Comparison of ENCODE assay signal across 22 cellular contexts in genomic region chr12:101733166-101733565, GRCh38. TPM values are rescaled to one million over a fixed set of nuclear protein-coding genes. Genes with fewer than 3 reads are reported as not detected.
A peak's percentile ranks its signal among the peaks of the same experiment; 100 is the strongest.
DNase-seq lines count a peak whose midpoint lies in the region; ATAC-seq, FAIRE-seq and TF ChIP-seq lines count a peak whose summit lies in the region.
"Had no signal": no experiment of that assay in that cellular context is flagged by ENCODE, and none has a peak within 500 bp of the region (broad histone marks: within the 10 kb centered on the region; RNA-seq: fewer than 3 reads in every experiment).

No MANE protein-coding gene starts in this region.

- H3K4me1 ChIP-seq in HepG2 (ENCODE audit: insufficient read depth, low read length) (no peaks in the 10 kb centered on the region), right lobe of liver (peaks cover 0 to 12% (median 2%) of the 10 kb centered on the region in 4 donors)
- H3K4me1 ChIP-seq: BLaER1 had no signal

- DNase-seq in HepG2 (ENCODE audit: low spot score) (no peak), right lobe of liver (no peak), kidney tubule cell (ENCODE audit: low spot score) (peak; percentile 25), NCI-H2107 treated with DMSO at 0.1 percent for 48 hours (lab: John Stamatoyannopoulos, UW; ENCODE audit: unreplicated experiment) (no peak), anterior cingulate cortex (lab: John Stamatoyannopoulos, UW) (no peak)
- DNase-seq in activated CD8-positive, alpha-beta memory T cell treated with anti-CD3 and anti-CD28 coated beads, Interleukin-2, amount 50 U/mL, for 4 hours, result no peak
- DNase-seq: CD8-positive, alpha-beta T cell; GF-D8; NCI-H1417 treated with DMSO at 0.1 percent for 48 hours; NCI-H1930; NCI-H2171; NCI-H446; NCI-H69; SW 1271 had no signal

- H3K36me3 ChIP-seq in HepG2 (replicated peaks in 1 of 2; ENCODE audit: control insufficient read depth in 1 of 2, insufficient read depth in 2 of 2, low read length in 2 of 2) (peaks cover 0 to 31% of the 10 kb centered on the region in 2 experiments; a peak in 3 of 5 replicates), right lobe of liver (peaks cover 0 to 43% (median 3%) of the 10 kb centered on the region in 4 donors)

- H3K4me2 ChIP-seq in HepG2 (ENCODE audit: low read depth, low read length), result no peak overlapping the region
- H3K4me2 ChIP-seq: BLaER1, GM23338 had no signal

- TF ChIP-seq RAD21 in HepG2 (CRISPR knock-in tag; IDR thresholded peaks at IDR 0.05) (no peak), Ishikawa (IDR thresholded peaks at IDR 0.05; ENCODE audit: low read depth) (no peak)

- H3K79me2 ChIP-seq in HepG2 (ENCODE audit: insufficient read depth, low read length), result no peaks in the 10 kb centered on the region

- CTCF ChIA-PET in HepG2 (lab: Yijun Ruan, JAX; ENCODE audit: low intra/inter-chr PET ratio, low total read pairs), result no interaction called here

- in situ Hi-C loops in HepG2 (cut with HindIII; ENCODE audit: extremely low pct_ligation_motif_present, low pct_unique_long_range_greater_than_20kb), result no loop called here

- H4K20me1 ChIP-seq in HepG2 (ENCODE audit: insufficient read depth, low read length), result no peaks in the 10 kb centered on the region
- H4K20me1 ChIP-seq: BLaER1 had no signal

- peak; percentile 44 for ATAC-seq in HepG2
- no peak for ATAC-seq in right lobe of liver
- no peak for ATAC-seq in GM18505 (IDR thresholded peaks at IDR 0.05; ENCODE audit: unreplicated experiment)
- ATAC-seq: CD8-positive, alpha-beta T cell; GM23338; K562 had no signal

- 98% methylated on average over 2 of the region's 2 CpGs for WGBS in HepG2 (ENCODE audit: low lambda C conversion rate)
- WGBS in right lobe of liver (ENCODE audit: insufficient coverage, low coverage, low lambda C conversion rate, missing lambda C conversion rate), result 92% methylated on average over 2 of the region's 2 CpGs

- H3K27ac ChIP-seq in HepG2 (ENCODE audit: extremely low read length, insufficient read depth, low read length), result no peak overlapping the region
- no peak overlapping the region for H3K27ac ChIP-seq in right lobe of liver
- H3K27ac ChIP-seq: BLaER1 had no signal

- no peak overlapping the region for H2AFZ ChIP-seq in HepG2 (ENCODE audit: low read length)
- H2AFZ ChIP-seq: GM23338 had no signal

- H3K9me3 ChIP-seq in HepG2 (ENCODE audit: low read length), result no peaks in the 10 kb centered on the region
- no peaks in the 10 kb centered on the region for H3K9me3 ChIP-seq in right lobe of liver
- H3K9me3 ChIP-seq: BLaER1 had no signal

- H3K27me3 ChIP-seq in HepG2 (ENCODE audit: control insufficient read depth in 1 of 2, insufficient read depth in 2 of 2, low read length in 2 of 2) (no peaks in the 10 kb centered on the region), right lobe of liver (no peaks in the 10 kb centered on the region)
- H3K27me3 ChIP-seq: BLaER1 had no signal

- TF ChIP-seq EP300 in HepG2 (IDR thresholded peaks at IDR 0.05; ENCODE audit: low read depth in 2 of 2, low read length in 2 of 2), result no peak
- no peak for TF ChIP-seq EP300 in HepG2 (CRISPR knock-in tag; IDR thresholded peaks at IDR 0.05; ENCODE audit: borderline replicate concordance)
- TF ChIP-seq EP300 in Ishikawa (IDR thresholded peaks at IDR 0.05; ENCODE audit: borderline replicate concordance), result no peak

- H3K4me3 ChIP-seq in HepG2 (replicated peaks in 1 of 3; ENCODE audit: insufficient read depth in 1 of 3, low read depth in 2 of 3, low read length in 3 of 3) (no peak overlapping the region), right lobe of liver (no peak overlapping the region)
- H3K4me3 ChIP-seq: BLaER1, GM23338, K562 had no signal

- intact Hi-C loops in HepG2 (cut with micrococcal nuclease; ENCODE audit: unreplicated experiment) (no loop called here), right lobe of liver (cut with DNase I) (no loop called here)

- no peak for TF ChIP-seq POLR2A in HepG2 (IDR thresholded peaks at IDR 0.05; ENCODE audit: insufficient read depth in 1 of 2, low read depth in 2 of 2, low read length in 2 of 2)
- no peak for TF ChIP-seq POLR2A in right lobe of liver (IDR thresholded peaks at IDR 0.05)
- no peak for TF ChIP-seq POLR2A in GM18505 (IDR thresholded peaks at IDR 0.05; ENCODE audit: borderline replicate concordance, extremely low read depth, insufficient read depth, insufficient read length)

- FAIRE-seq in HepG2 (lab: Jason Lieb, UNC), result no peak
- FAIRE-seq: HTR-8/SVneo, K562 had no signal

- H3K9ac ChIP-seq in HepG2 (ENCODE audit: insufficient read depth, low read depth, low read length), result no peak overlapping the region
- H3K9ac ChIP-seq: BLaER1 had no signal

- POLR2A ChIA-PET in HepG2 (lab: Yijun Ruan, JAX), result no interaction called here

- BruUV-seq in HepG2 (replicated peaks; lab: Mats Ljungman, UMichigan), result no TSS peak

- no peak for TF ChIP-seq CTCF in HepG2 (CRISPR knock-in tag; IDR thresholded peaks at IDR 0.05)
- no peak for TF ChIP-seq CTCF in right lobe of liver (IDR thresholded peaks at IDR 0.05)

TF ChIP-seq in HepG2, 621 proteins besides CTCF, POLR2A, EP300 and RAD21 (continues in another document):
- TF ChIP-seq RBM22 (optimal IDR thresholded peaks at IDR 0.05; ENCODE audit: low read length), result peak; percentile 67
- no peak for TF ChIP-seq RBAK (CRISPR knock-in tag; IDR thresholded peaks at IDR 0.05)
- no peak for TF ChIP-seq FOXM1 (CRISPR knock-in tag; IDR thresholded peaks at IDR 0.05)

TF ChIP-seq in Ishikawa, 13 proteins besides CTCF, POLR2A, EP300 and RAD21:
- TF ChIP-seq ZBTB7A (IDR thresholded peaks at IDR 0.05; ENCODE audit: low read depth), result no peak
- no peak for TF ChIP-seq MAX (IDR thresholded peaks at IDR 0.05)
- TF ChIP-seq NFIC (IDR thresholded peaks at IDR 0.05), result 0 out of 2 replicates have a peak, but pooled peaks have one; percentile 8
- TF ChIP-seq USF1 (IDR thresholded peaks at IDR 0.05), result no peak

RNA-seq across cellular contexts. Expression of gene SYCP3, which starts 6.1 kb away (rescaled TPM):
- total RNA-seq in HepG2 (2016; rRNA removed; fragmentation: Illumina TruSeq; extraction: Trizol), result not detected in 2 replicates
- total RNA-seq in HepG2 (2016; cell fraction: cytosol; rRNA removed; fragmentation: Illumina TruSeq; extraction: Trizol; ENCODE audit: low read depth), result not detected in 2 replicates
- total RNA-seq in HepG2 (2016; cell fraction: insoluble cytoplasmic fraction; rRNA removed; fragmentation: Illumina TruSeq; extraction: Trizol), result not detected in 2 replicates
- total RNA-seq in HepG2 (2016; cell fraction: membrane; rRNA removed; fragmentation: Illumina TruSeq; extraction: Trizol), result not detected in 2 replicates
- total RNA-seq in HepG2 (2016; cell fraction: nucleus; rRNA removed; fragmentation: Illumina TruSeq; extraction: Trizol), result not detected in 2 replicates
- not detected in 2 replicates for polyA plus RNA-seq in HepG2 (2011; rRNA removed)
- not detected in 2 replicates for polyA plus RNA-seq in HepG2 (2011; cell fraction: cytosol; rRNA removed)
- not detected in 2 replicates for polyA plus RNA-seq in HepG2 (2011; cell fraction: nucleus; rRNA removed)
- polyA plus RNA-seq in HepG2 (2012), result 0.97 and 1.0 TPM in 2 replicates
- polyA plus RNA-seq in HepG2 (2016; cell fraction: cytosol; fragmentation: Illumina TruSeq; extraction: Trizol; ENCODE audit: low read depth), result not detected in 2 replicates
- polyA plus RNA-seq in HepG2 (2016; cell fraction: insoluble cytoplasmic fraction; fragmentation: Illumina TruSeq; extraction: Trizol; ENCODE audit: low read depth), result not detected in 2 replicates
- not detected in 2 replicates for polyA plus RNA-seq in HepG2 (2016; cell fraction: membrane; fragmentation: Illumina TruSeq; extraction: Trizol; ENCODE audit: low read depth)
- polyA plus RNA-seq in HepG2 (2016; cell fraction: nucleus; fragmentation: Illumina TruSeq; extraction: Trizol; ENCODE audit: insufficient read depth, low read depth), result not detected in 2 replicates
- polyA minus RNA-seq in HepG2 (2011; rRNA and poly(A)+ RNA removed; ENCODE audit: low replicate concordance), result 0.12 TPM in 1 of 2 replicates, not detected in the other
- not detected in 2 replicates for polyA minus RNA-seq in HepG2 (2011; cell fraction: cytosol; rRNA and poly(A)+ RNA removed)
- 0.50 and 0.90 TPM in 2 replicates for polyA minus RNA-seq in HepG2 (2011; cell fraction: nucleus; rRNA and poly(A)+ RNA removed)
- total RNA-seq in right lobe of liver, result not detected
- total RNA-seq: A172, Daoy had no signal

RNA-seq across cellular contexts. Expression of gene CHPT1, which starts 35.7 kb away (rescaled TPM):
- total RNA-seq in HepG2 (2016; rRNA removed; fragmentation: Illumina TruSeq; extraction: Trizol) (129 and 178 TPM in 2 replicates), right lobe of liver (100 to 1,000 TPM in 1 of 6 experiments, 10 to 100 TPM in 5; 52.3 to 110 (median 75.8) TPM)
- total RNA-seq in HepG2 (2016; cell fraction: cytosol; rRNA removed; fragmentation: Illumina TruSeq; extraction: Trizol; ENCODE audit: low read depth), result 208 and 211 TPM in 2 replicates
- 126 and 183 TPM in 2 replicates for total RNA-seq in HepG2 (2016; cell fraction: insoluble cytoplasmic fraction; rRNA removed; fragmentation: Illumina TruSeq; extraction: Trizol)
- total RNA-seq in HepG2 (2016; cell fraction: membrane; rRNA removed; fragmentation: Illumina TruSeq; extraction: Trizol), result 296 and 310 TPM in 2 replicates
- 171 and 189 TPM in 2 replicates for total RNA-seq in HepG2 (2016; cell fraction: nucleus; rRNA removed; fragmentation: Illumina TruSeq; extraction: Trizol)
- 88.1 and 117 TPM in 2 replicates for polyA plus RNA-seq in HepG2 (2011; rRNA removed)
- 49.7 and 67.3 TPM in 2 replicates for polyA plus RNA-seq in HepG2 (2011; cell fraction: cytosol; rRNA removed)
- 44.4 and 56.5 TPM in 2 replicates for polyA plus RNA-seq in HepG2 (2011; cell fraction: nucleus; rRNA removed)
- polyA plus RNA-seq in HepG2 (2012), result 90.0 and 113 TPM in 2 replicates
- 361 and 410 TPM in 2 replicates for polyA plus RNA-seq in HepG2 (2016; cell fraction: cytosol; fragmentation: Illumina TruSeq; extraction: Trizol; ENCODE audit: low read depth)
- polyA plus RNA-seq in HepG2 (2016; cell fraction: insoluble cytoplasmic fraction; fragmentation: Illumina TruSeq; extraction: Trizol; ENCODE audit: low read depth), result 161 and 176 TPM in 2 replicates
- polyA plus RNA-seq in HepG2 (2016; cell fraction: membrane; fragmentation: Illumina TruSeq; extraction: Trizol; ENCODE audit: low read depth), result 379 and 382 TPM in 2 replicates
- 235 and 262 TPM in 2 replicates for polyA plus RNA-seq in HepG2 (2016; cell fraction: nucleus; fragmentation: Illumina TruSeq; extraction: Trizol; ENCODE audit: insufficient read depth, low read depth)
- polyA minus RNA-seq in HepG2 (2011; rRNA and poly(A)+ RNA removed; ENCODE audit: low replicate concordance), result 12.6 and 91.0 TPM in 2 replicates
- 46.9 and 67.8 TPM in 2 replicates for polyA minus RNA-seq in HepG2 (2011; cell fraction: cytosol; rRNA and poly(A)+ RNA removed)
- 134 and 160 TPM in 2 replicates for polyA minus RNA-seq in HepG2 (2011; cell fraction: nucleus; rRNA and poly(A)+ RNA removed)
